19 cellular contexts compared by ENCODE assay signal in genomic region chr2:215884741-215885140, GRCh38.
DNase-seq lines count a peak whose midpoint lies in the region; ATAC-seq, FAIRE-seq and TF ChIP-seq lines count a peak whose summit lies in the region.
"Had no signal": no experiment of that assay in that cellular context is flagged by ENCODE, and none has a peak within 500 bp of the region (broad histone marks: within the 10 kb centered on the region; RNA-seq: fewer than 3 reads in every experiment).

No MANE protein-coding gene starts in this region.

- no peak for ATAC-seq in mucosa of descending colon
- ATAC-seq: activated naive CD4-positive, alpha-beta T cell treated with anti-CD3 and anti-CD28 coated beads, Interleukin-2, amount 50 U/mL, for 72 hours; body of pancreas; CD8-positive, alpha-beta T cell; GM23338 had no signal

- H3K27me3 Mint-ChIP-seq in astrocyte (ENCODE audit: low read depth, unreplicated experiment), result peaks cover 3% of the 10 kb centered on the region
- no peaks in the 10 kb centered on the region for H3K27me3 Mint-ChIP-seq in osteocyte (ENCODE audit: unreplicated experiment)

- H3K4me3 ChIP-seq in AG10803 (ENCODE audit: low read length), result no peak overlapping the region
- no peak overlapping the region for H3K4me3 ChIP-seq in astrocyte (ENCODE audit: insufficient read depth, low read depth, low read length)
- H3K4me3 ChIP-seq in fibroblast of pulmonary artery (replicated peaks; ENCODE audit: low read depth, low read length), result no peak overlapping the region
- no peak overlapping the region for H3K4me3 ChIP-seq in lower leg skin (ENCODE audit: low read depth, poor library complexity, severe bottlenecking)
- H3K4me3 ChIP-seq in mucosa of descending colon, result no peak overlapping the region
- H3K4me3 ChIP-seq: body of pancreas, GM12878, GM23338 had no signal

- peak overlapping the region; percentile 86 for H3K27ac Mint-ChIP-seq in astrocyte (ENCODE audit: unreplicated experiment)
- peak overlapping the region; percentile 92 for H3K27ac Mint-ChIP-seq in osteocyte (ENCODE audit: unreplicated experiment)
- H3K27ac Mint-ChIP-seq: activated naive CD4-positive, alpha-beta T cell treated with anti-CD3 and anti-CD28 coated beads, Interleukin-2, amount 50 U/mL, for 72 hours; CD8-positive, alpha-beta T cell; GM23338 had no signal

- no peaks in the 10 kb centered on the region for H3K79me2 ChIP-seq in astrocyte (ENCODE audit: insufficient read depth, low read length)

- H3K9me3 Mint-ChIP-seq in astrocyte (ENCODE audit: unreplicated experiment), result peaks cover 12% of the 10 kb centered on the region
- peaks cover 5% of the 10 kb centered on the region for H3K9me3 Mint-ChIP-seq in osteocyte (ENCODE audit: unreplicated experiment)
- H3K9me3 Mint-ChIP-seq: activated naive CD4-positive, alpha-beta T cell treated with anti-CD3 and anti-CD28 coated beads, Interleukin-2, amount 50 U/mL, for 72 hours; CD8-positive, alpha-beta T cell; GM23338 had no signal

- H3K36me3 ChIP-seq in astrocyte (ENCODE audit: insufficient read depth, low read length), result no peaks in the 10 kb centered on the region
- no peaks in the 10 kb centered on the region for H3K36me3 ChIP-seq in mucosa of descending colon (ENCODE audit: low read depth)

- H3K27ac ChIP-seq in astrocyte (ENCODE audit: low read depth, low read length), result peak overlapping the region; percentile 68
- H3K27ac ChIP-seq: body of pancreas, epithelial cell of prostate had no signal

- H2AFZ ChIP-seq in astrocyte (ENCODE audit: low read depth, low read length), result no peak overlapping the region
- H2AFZ ChIP-seq: GM23338 had no signal

- intact Hi-C loops in lower leg skin (cut with DNase I; ENCODE audit: low total_unique reads), result no loop called here
- intact Hi-C loops in mucosa of descending colon (cut with DNase I, micrococcal nuclease), result no loop called here

- no peaks in the 10 kb centered on the region for H4K20me1 ChIP-seq in astrocyte (ENCODE audit: insufficient read depth, low read length)

- H3K9ac ChIP-seq in astrocyte (ENCODE audit: low read length), result peak overlapping the region; percentile 57

- peak overlapping the region; percentile 19 for H3K4me2 ChIP-seq in astrocyte (ENCODE audit: low read length)
- H3K4me2 ChIP-seq: GM23338 had no signal

- no peaks in the 10 kb centered on the region for H3K9me3 ChIP-seq in astrocyte (ENCODE audit: insufficient read depth, low read depth, low read length)
- no peaks in the 10 kb centered on the region for H3K9me3 ChIP-seq in mucosa of descending colon
- H3K9me3 ChIP-seq: body of pancreas had no signal

- no peak for FAIRE-seq in astrocyte (lab: Jason Lieb, UNC)
- FAIRE-seq: GM12878 had no signal

- TF ChIP-seq POLR2A in lower leg skin (IDR thresholded peaks at IDR 0.05), result no peak

- H3K36me3 Mint-ChIP-seq in astrocyte (ENCODE audit: low read depth, unreplicated experiment) (no peaks in the 10 kb centered on the region), osteocyte (ENCODE audit: unreplicated experiment) (no peaks in the 10 kb centered on the region)
- H3K36me3 Mint-ChIP-seq: activated naive CD4-positive, alpha-beta T cell treated with anti-CD3 and anti-CD28 coated beads, Interleukin-2, amount 50 U/mL, for 72 hours; CD8-positive, alpha-beta T cell had no signal

- peaks cover 44% of the 10 kb centered on the region for H3K4me1 Mint-ChIP-seq in astrocyte (ENCODE audit: low read depth, unreplicated experiment)
- peaks cover 58% of the 10 kb centered on the region for H3K4me1 Mint-ChIP-seq in osteocyte (ENCODE audit: unreplicated experiment)

- WGBS in lower leg skin, 2 donors, result 54 to 62% methylated on average over 3 of the region's 3 CpGs

- TF ChIP-seq CTCF in AG10803 (conservative IDR thresholded peaks at IDR 0.05; ENCODE audit: low read length), result no peak
- TF ChIP-seq CTCF in astrocyte (IDR thresholded peaks at IDR 0.05; ENCODE audit: insufficient read depth, low read depth, low read length), result no peak
- no peak for TF ChIP-seq CTCF in fibroblast of pulmonary artery (IDR thresholded peaks at IDR 0.05; ENCODE audit: low read length, missing control alignments)
- no peak for TF ChIP-seq CTCF in osteocyte (IDR thresholded peaks at IDR 0.05)
- TF ChIP-seq CTCF in lower leg skin (IDR thresholded peaks at IDR 0.05), result no peak
- no peak for TF ChIP-seq CTCF in mucosa of descending colon (IDR thresholded peaks at IDR 0.05)

- H3K27me3 ChIP-seq in astrocyte (ENCODE audit: insufficient read depth, low read length), result no peaks in the 10 kb centered on the region
- H3K27me3 ChIP-seq: body of pancreas had no signal

- H3K4me3 Mint-ChIP-seq in astrocyte (ENCODE audit: unreplicated experiment) (no peak overlapping the region), osteocyte (ENCODE audit: unreplicated experiment) (no peak overlapping the region)
- H3K4me3 Mint-ChIP-seq: CD8-positive, alpha-beta T cell; GM23338 had no signal

- DNase-seq in AG10803 (ENCODE audit: low read depth) (peak; percentile 72), astrocyte (ENCODE audit: low read depth) (peak; percentile 63), fibroblast of pulmonary artery (ENCODE audit: low read depth) (peak; percentile 61), osteocyte (ENCODE audit: extremely low spot score, unreplicated experiment) (no peak), lower leg skin (ENCODE audit: low spot score in 2 of 2) (no peak), mucosa of descending colon (no peak), 8988T (no peak), NCI-H187 treated with DMSO at 0.1 percent for 48 hours (lab: John Stamatoyannopoulos, UW) (no peak)
- DNase-seq: activated CD8-positive, alpha-beta memory T cell treated with anti-CD3 and anti-CD28 coated beads for 24 hours; body of pancreas; CD8-positive, alpha-beta T cell; glutamatergic neuron; NCI-H1417; NCI-H69; substantia nigra had no signal

- H3K4me1 ChIP-seq in astrocyte (ENCODE audit: insufficient read depth, low read length) (peaks cover 4% of the 10 kb centered on the region), mucosa of descending colon (ENCODE audit: low read depth) (no peaks in the 10 kb centered on the region)
- H3K4me1 ChIP-seq: body of pancreas had no signal

Comparison
In these comparisons a context has a peak if more than half of its experiments do, and no peak if none do; other contexts are left out.
1. DNase-seq: peak in AG10803 (single experiment), astrocyte (single experiment) and fibroblast of pulmonary artery (single experiment); none in osteocyte (single experiment), lower leg skin (0 of 2), mucosa of descending colon (0 of 3), 8988T (single experiment) and NCI-H187 treated with DMSO at 0.1 percent for 48 hours (single experiment).